8 cellular contexts compared by ENCODE assay signal in the genomic region with DNA sequence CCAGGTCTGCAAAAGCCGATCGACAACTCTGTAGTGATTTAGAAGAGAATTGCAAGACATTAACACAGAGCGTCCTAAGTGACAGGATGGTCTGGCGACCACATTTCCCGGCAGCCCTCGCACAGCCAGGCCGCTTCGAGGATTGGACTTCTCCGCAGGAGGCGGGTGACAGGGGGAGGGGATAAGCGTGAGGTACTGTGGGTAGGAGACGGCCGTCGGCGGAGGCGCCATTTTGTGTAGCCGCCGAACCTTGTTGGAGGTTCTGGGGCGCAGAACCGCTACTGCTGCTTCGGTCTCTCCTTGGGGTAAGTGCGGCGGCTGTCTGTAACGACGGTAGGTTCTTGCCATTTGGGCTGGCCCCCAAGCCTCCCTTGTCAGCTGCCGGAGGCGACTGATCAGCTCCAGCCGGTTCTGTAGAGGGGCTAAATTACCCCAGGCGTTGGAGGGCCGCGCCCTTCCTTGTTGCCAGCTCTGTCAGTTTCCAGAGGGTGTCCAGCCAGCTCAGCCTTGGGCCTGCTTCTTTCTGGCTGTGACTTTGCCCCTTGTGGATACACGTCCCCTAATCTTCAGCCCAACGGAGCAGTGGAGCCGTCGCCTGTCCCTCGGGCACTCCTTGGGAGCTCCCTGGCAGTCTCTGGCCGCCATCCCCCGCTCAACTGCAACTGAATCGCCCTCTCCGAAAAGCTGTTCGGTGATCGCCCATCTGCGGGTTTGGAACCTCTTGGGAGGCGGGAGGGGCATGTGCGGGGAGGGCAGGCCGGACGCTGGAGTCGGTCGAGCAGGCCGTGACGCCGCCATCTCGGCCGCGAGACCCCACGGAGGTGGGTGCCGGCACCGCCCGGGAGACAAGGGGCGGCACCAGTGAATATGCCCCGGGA. TPM values are rescaled to one million over a fixed set of nuclear protein-coding genes. Genes with fewer than 3 reads are reported as not detected.
DNase-seq lines count a peak whose midpoint lies in the region; ATAC-seq and TF ChIP-seq lines count a peak whose summit lies in the region.

A gene (plus strand): TSS at position 195 of the 878 bp plus-strand sequence. CDS start 1,516 bp downstream, outside the sequence.

- TF ChIP-seq CTCF in AG04450 (IDR thresholded peaks at IDR 0.05; ENCODE audit: low read depth, low read length) = no peak

- H3K4me3 ChIP-seq in AG04450 (ENCODE audit: low read depth, low read length) = peak within 1 kb of the TSS; percentile 100

- peaks cover 46% of the 10 kb centered on the region for H3K36me3 Mint-ChIP-seq in central memory CD8-positive, alpha-beta T cell (ENCODE audit: insufficient read depth)

- peak within 1 kb of the TSS; percentile 92 for H3K4me3 Mint-ChIP-seq in central memory CD8-positive, alpha-beta T cell

- H3K9me3 ChIP-seq in AG04450 (ENCODE audit: control insufficient read depth, insufficient read depth, low read length) = no peaks in the 10 kb centered on the region; the same call in 1 of the 2 replicates

- POLR2A ChIA-PET in AG04450 (lab: Yijun Ruan, JAX) = interaction anchor here (0.6 to 1.1 kb wide), 2 partner anchors 286 to 366 kb away, joined by 3 to 5 read pairs; a partner anchor contains a TSS

- ATAC-seq in GM18909 (IDR thresholded peaks at IDR 0.05; ENCODE audit: poor library complexity, unreplicated experiment) = peak; percentile 99
- ATAC-seq in HG03196 (IDR thresholded peaks at IDR 0.05; ENCODE audit: unreplicated experiment) = peak; percentile 97
- peak; percentile 100 for ATAC-seq in central memory CD8-positive, alpha-beta T cell (replicated peaks; ENCODE audit: extremely low read depth, poor library complexity, severe bottlenecking)

- no peaks in the 10 kb centered on the region for H3K27me3 Mint-ChIP-seq in central memory CD8-positive, alpha-beta T cell

- peak within 1 kb of the TSS; percentile 87 for H3K27ac ChIP-seq in AG04450 (ENCODE audit: low read depth, low read length)

- DNase-seq in AG04450 (ENCODE audit: low read depth, low spot score) = peak; percentile 75
- peak; percentile 81 to 86 for DNase-seq in NCI-H446 (lab: John Stamatoyannopoulos, UW)
- DNase-seq in activated CD4-positive, CD25-positive, alpha-beta regulatory T cell treated with anti-CD3 and anti-CD28 coated beads, Interleukin-2, amount 50 U/mL, for 16 hours (ENCODE audit: low read depth, low spot score) = peak; percentile 81
- DNase-seq in central memory CD8-positive, alpha-beta T cell (ENCODE audit: low spot score in 2 of 2) = peak; percentile 72 to 87
- DNase-seq in iris pigment epithelial cell (ENCODE audit: low read depth) = peak; percentile 94
- DNase-seq in stimulated activated CD4-positive, alpha-beta T cell treated with anti-CD3 and anti-CD28 coated beads, Interleukin-12 subunit alpha, Interleukin-12 subunit beta, amount 100 ng/mL, for 24 hours (ENCODE audit: low read depth in 2 of 2) = peak; percentile 86 to 94

- no peaks in the 10 kb centered on the region for H3K27me3 ChIP-seq in AG04450 (ENCODE audit: control insufficient read depth, insufficient read depth, low read length)

- CTCF ChIA-PET in AG04450 (lab: Charles Lee) = interaction anchor here (0.7 kb wide), 1 partner anchor 73 kb away, joined by 3 read pairs; no protein-coding TSS in a partner anchor

- peak within 1 kb of the TSS; percentile 98 for H3K27ac Mint-ChIP-seq in central memory CD8-positive, alpha-beta T cell (ENCODE audit: low read depth)

- no peaks in the 10 kb centered on the region for H3K9me3 Mint-ChIP-seq in central memory CD8-positive, alpha-beta T cell

- H3K4me1 Mint-ChIP-seq in central memory CD8-positive, alpha-beta T cell = peaks cover 32% of the 10 kb centered on the region

RNA-seq across cellular contexts. Expression of the gene that starts here (rescaled TPM):
- polyA plus RNA-seq in AG04450 (2011; rRNA removed) = 205 and 253 TPM in 2 replicates
- 299 and 364 TPM in 2 replicates for polyA minus RNA-seq in AG04450 (2011; rRNA and poly(A)+ RNA removed)

Comparison
In these comparisons a context has a peak if more than half of its experiments do, and no peak if none do; other contexts are left out.
1. Peak in every context shown above with its lines: DNase-seq, ATAC-seq, H3K4me3 ChIP-seq and H3K27ac ChIP-seq.